ENCODE assay signal across 35 cellular contexts in genomic region chr2:15805206-15805605, GRCh38.
"Had no signal": no experiment of that assay in that cellular context is flagged by ENCODE, and none has a peak within 500 bp of the region (broad histone marks: within the 10 kb centered on the region; RNA-seq: fewer than 3 reads in every experiment).

No MANE protein-coding gene starts in this region.

- H3K9me3 ChIP-seq: MG63 had no signal

- H3K27me3 ChIP-seq: MG63 had no signal

- H3K36me3 ChIP-seq: MG63 had no signal

- H3K4me3 ChIP-seq: MG63 had no signal

- DNase-seq: Karpas-422, Kasumi-1, MG63, MM.1S, MV-4-11, NCI-H1048, NCI-H1092, NCI-H1092 treated with DMSO at 0.1 percent for 48 hours, NCI-H1105, NCI-H1105 treated with DMSO at 0.1 percent for 48 hours, NCI-H1417, NCI-H1417 treated with DMSO at 0.1 percent for 48 hours, NCI-H1436, NCI-H1436 treated with DMSO at 0.1 percent for 48 hours, NCI-H146, NCI-H1694, NCI-H1694 treated with DMSO at 0.1 percent for 48 hours, NCI-H187, NCI-H1930, NCI-H2029, NCI-H2029 treated with DMSO at 0.1 percent for 48 hours, NCI-H2081, NCI-H2081 treated with DMSO at 0.1 percent for 48 hours, NCI-H2107, NCI-H2171, NCI-H2171 treated with DMSO at 0.1 percent for 48 hours, NCI-H2227 treated with DMSO at 0.1 percent for 48 hours, NCI-H226, NCI-H345, NCI-H446, NCI-H446 treated with DMSO at 0.1 percent for 48 hours, NCI-H510A, NCI-H510A treated with DMSO at 0.1 percent for 48 hours, NCI-H524, NCI-H524 treated with DMSO at 0.1 percent for 48 hours had no signal
